8 cellular contexts compared by ENCODE assay signal in the genomic region with DNA sequence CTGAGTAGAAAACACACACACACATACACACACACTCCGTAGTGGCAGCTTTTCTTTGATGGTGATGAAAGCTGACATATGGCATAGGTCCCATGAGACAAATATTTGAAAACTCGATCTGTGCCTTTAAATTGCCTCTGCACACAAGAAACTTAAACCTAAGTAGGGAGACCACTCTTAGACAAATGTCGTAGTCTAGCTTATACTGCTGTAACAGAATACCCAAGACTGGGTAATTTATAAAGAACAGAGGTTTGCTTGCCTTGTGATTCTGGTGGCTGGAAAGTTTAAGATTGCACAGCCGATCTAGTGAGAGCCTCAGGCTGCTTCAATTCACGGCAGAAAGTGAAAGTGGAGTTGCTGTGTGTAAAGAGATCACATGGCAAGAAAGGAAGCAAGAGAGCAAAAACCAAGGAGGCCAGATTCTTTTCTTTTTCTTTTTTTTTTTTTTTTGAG.
DNase-seq lines count a peak whose midpoint lies in the region; ATAC-seq and TF ChIP-seq lines count a peak whose summit lies in the region.

No MANE protein-coding gene starts in this region.

- peak; percentile 23 for DNase-seq in ELF-1 (ENCODE audit: low read depth, low spot score)
- DNase-seq in MV-4-11 (lab: John Stamatoyannopoulos, UW): peak; percentile 32
- peak; percentile 34 for DNase-seq in colonic mucosa
- DNase-seq in nucleus accumbens (lab: John Stamatoyannopoulos, UW): no peak
- no peak for DNase-seq in NCI-H146 treated with DMSO at 0.1 percent for 48 hours (lab: John Stamatoyannopoulos, UW; ENCODE audit: unreplicated experiment)
- no peak for DNase-seq in 8988T

- no peaks in the 10 kb centered on the region for H3F3A ChIP-seq in neural cell (ENCODE audit: insufficient read depth, low read length, poor library complexity, severe bottlenecking)

- no peaks in the 10 kb centered on the region for H3K9me3 ChIP-seq in colonic mucosa
- H3K9me3 ChIP-seq in neural cell (ENCODE audit: low read length): no peaks in the 10 kb centered on the region

- no peak for TF ChIP-seq RAD21 in neural cell (conservative IDR thresholded peaks at IDR 0.05)

- TF ChIP-seq EP300 in neural cell (conservative IDR thresholded peaks at IDR 0.05; ENCODE audit: poor library complexity, severe bottlenecking): peak; percentile 38

- ATAC-seq in GM21717 (IDR thresholded peaks at IDR 0.05; ENCODE audit: unreplicated experiment): peak; percentile 89

- intact Hi-C loops in colonic mucosa (cut with DNase I): no loop called here

- H3K4me3 ChIP-seq in colonic mucosa (peak overlapping the region; percentile 19), neural cell (ENCODE audit: low read length) (no peak overlapping the region)

- H3K27ac ChIP-seq in colonic mucosa (peak overlapping the region; percentile 9), neural cell (ENCODE audit: low read length) (no peak overlapping the region)

- H3K9me2 ChIP-seq in neural cell (ENCODE audit: insufficient read depth, low read length): no peaks in the 10 kb centered on the region

- H3K4me1 ChIP-seq in colonic mucosa: no peaks in the 10 kb centered on the region

- H3K79me2 ChIP-seq in neural cell (replicated peaks; ENCODE audit: insufficient read depth, low read length): no peaks in the 10 kb centered on the region

- H3K36me3 ChIP-seq in colonic mucosa: no peaks in the 10 kb centered on the region
- no peaks in the 10 kb centered on the region for H3K36me3 ChIP-seq in neural cell (ENCODE audit: insufficient read depth, low read length)

- no peak overlapping the region for H2AFZ ChIP-seq in neural cell (ENCODE audit: low read depth, low read length)

- no peak overlapping the region for H3K4me2 ChIP-seq in neural cell (ENCODE audit: low read length)

- TF ChIP-seq CTCF in colonic mucosa (IDR thresholded peaks at IDR 0.05): no peak
- no peak for TF ChIP-seq CTCF in neural cell (IDR thresholded peaks at IDR 0.05; ENCODE audit: poor library complexity, severe bottlenecking)

- no peaks in the 10 kb centered on the region for H4K20me1 ChIP-seq in neural cell (ENCODE audit: insufficient read depth)

- H3K27me3 ChIP-seq in colonic mucosa: no peaks in the 10 kb centered on the region
- H3K27me3 ChIP-seq in neural cell (ENCODE audit: insufficient read depth, low read depth, low read length): no peaks in the 10 kb centered on the region

- H3K9ac ChIP-seq in colonic mucosa (ENCODE audit: low read depth in 2 of 2, low read length in 2 of 2) (peak overlapping the region in 1 of 2 donors; percentile 4), neural cell (ENCODE audit: low read length) (no peak overlapping the region)

TF ChIP-seq in neural cell, 6 proteins besides CTCF, POLR2A, EP300 and RAD21:
- TF ChIP-seq POLR2AphosphoS5 (IDR thresholded peaks at IDR 0.05): peak; percentile 53
- no peak for TF ChIP-seq EZH2 (IDR thresholded peaks at IDR 0.05; ENCODE audit: borderline replicate concordance, insufficient read depth, low read length, poor library complexity, severe bottlenecking)

Comparison
In these comparisons a context has a peak if more than half of its experiments do, and no peak if none do; other contexts are left out.
1. DNase-seq: peak in ELF-1 (single experiment), MV-4-11 (single experiment) and colonic mucosa (single experiment); none in nucleus accumbens (0 of 56), NCI-H146 treated with DMSO at 0.1 percent for 48 hours (single experiment) and 8988T (single experiment).